ENCODE assay signal across 11 cellular contexts in the genomic region with DNA sequence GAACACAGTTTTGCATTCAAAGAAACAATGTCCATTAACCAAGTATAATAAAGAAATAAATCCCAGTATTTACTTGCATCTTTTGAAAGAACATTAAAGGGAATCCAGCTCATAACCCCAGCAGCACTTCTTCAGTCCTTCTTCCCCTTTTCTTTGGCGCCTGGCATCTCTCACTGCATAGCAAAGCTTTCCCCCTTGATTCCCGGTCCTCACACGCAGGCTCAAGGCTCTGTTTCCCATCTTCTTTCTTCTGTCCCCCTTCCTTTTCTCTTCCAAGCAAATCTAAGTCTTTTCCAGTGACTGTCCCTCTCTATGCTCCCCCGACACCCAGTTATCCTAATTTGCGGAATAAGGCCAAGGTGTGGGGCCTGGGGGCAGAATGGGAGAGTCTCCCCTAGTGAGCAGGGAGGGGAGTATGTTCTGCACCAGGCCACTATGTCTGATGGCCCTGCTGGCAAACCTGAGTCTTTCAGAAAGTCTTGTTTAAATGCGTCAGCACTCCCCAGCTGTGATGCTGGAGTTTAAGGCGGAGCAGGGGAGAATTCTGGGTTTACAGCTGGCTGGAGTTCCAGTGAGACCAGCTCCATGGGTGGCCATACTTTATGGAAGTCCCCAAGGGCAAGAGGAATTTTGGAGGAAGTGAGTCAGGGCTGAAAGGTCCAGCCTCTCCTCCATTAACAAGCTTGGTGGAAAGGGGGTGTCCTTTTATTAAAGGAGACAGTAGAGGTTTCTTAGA. TPM values are rescaled to one million over a fixed set of nuclear protein-coding genes. Genes with fewer than 3 reads are reported as not detected.
DNase-seq lines count a peak whose midpoint lies in the region; ATAC-seq, FAIRE-seq and TF ChIP-seq lines count a peak whose summit lies in the region.
"Had no signal": no experiment of that assay in that cellular context is flagged by ENCODE, and none has a peak within 500 bp of the region (broad histone marks: within the 10 kb centered on the region; RNA-seq: fewer than 3 reads in every experiment).

No MANE protein-coding gene starts in this region.

- intact Hi-C loops in endothelial cell of umbilical vein (cut with micrococcal nuclease), result no loop called here

- H3K4me1 Mint-ChIP-seq in naive thymus-derived CD8-positive, alpha-beta T cell, result peaks cover 0 to 10% (median under 1%) of the 10 kb centered on the region in 4 donors

- CTCF ChIA-PET in endothelial cell of umbilical vein (lab: Charles Lee), result interaction anchor here (0.9 to 15.1 kb wide), 12 partner anchors 9 to 94 kb away, joined by 3 to 651 read pairs (median 4); partner anchors contain the start of gene PML

- no peaks in the 10 kb centered on the region for H3K79me2 ChIP-seq in endothelial cell of umbilical vein (ENCODE audit: control insufficient read depth, insufficient read depth, low read length)

- H3K27ac ChIP-seq in endothelial cell of umbilical vein (ENCODE audit: insufficient read depth, low read depth, low read length), result peak overlapping the region; percentile 15

- no peaks in the 10 kb centered on the region for H3K9me3 Mint-ChIP-seq in naive thymus-derived CD8-positive, alpha-beta T cell
- H3K9me3 Mint-ChIP-seq: naive B cell had no signal

- no peak overlapping the region for H3K4me3 ChIP-seq in endothelial cell of umbilical vein (replicated peaks in 1 of 3; ENCODE audit: insufficient read depth in 1 of 3, low read depth in 1 of 3, low read length in 3 of 3)
- H3K4me3 ChIP-seq: HAP-1 had no signal

- POLR2A ChIA-PET in endothelial cell of umbilical vein (lab: Charles Lee), result interaction anchor here (0.6 kb wide), 1 partner anchor 46 kb away, joined by 3 read pairs; the partner anchor contains the start of gene PML
- POLR2A ChIA-PET in naive thymus-derived CD8-positive, alpha-beta T cell (lab: Charles Lee), result no interaction called here

- H3K9me1 ChIP-seq in endothelial cell of umbilical vein (replicated peaks; ENCODE audit: control insufficient read depth, extremely low read depth, insufficient read depth, low read length), result no peaks in the 10 kb centered on the region

- dilution Hi-C loops in endothelial cell of umbilical vein (cut with MboI; ENCODE audit: extremely low pct_ligation_motif_present, low sequenced_read_pairs), result no loop called here

- no peaks in the 10 kb centered on the region for H3K9me3 ChIP-seq in endothelial cell of umbilical vein (replicated peaks; ENCODE audit: control insufficient read depth, insufficient read depth, low read length)
- H3K9me3 ChIP-seq: HAP-1 had no signal

- H3K36me3 ChIP-seq in endothelial cell of umbilical vein (ENCODE audit: control insufficient read depth in 2 of 2, extremely low read depth in 1 of 2, insufficient read depth in 2 of 2, low read length in 2 of 2), result peaks cover 0 to 9% of the 10 kb centered on the region in 2 experiments

- peaks cover 9% of the 10 kb centered on the region for H3K4me1 ChIP-seq in endothelial cell of umbilical vein (ENCODE audit: control insufficient read depth, extremely low read depth, insufficient read depth, low read length)
- H3K4me1 ChIP-seq: HAP-1 had no signal

- no peak for TF ChIP-seq CTCF in endothelial cell of umbilical vein (IDR thresholded peaks at IDR 0.05; ENCODE audit: extremely low read depth in 1 of 2, insufficient read depth in 1 of 2, low read depth in 1 of 2, low read length in 2 of 2)

- H3K27ac Mint-ChIP-seq in naive thymus-derived CD8-positive, alpha-beta T cell, result peak overlapping the region in 7 of 10 donors; percentile 29 to 75 (median 55)

- no peaks in the 10 kb centered on the region for H3K27me3 ChIP-seq in endothelial cell of umbilical vein (ENCODE audit: control insufficient read depth in 2 of 2, insufficient read depth in 2 of 2, low read length in 2 of 2)

- H4K20me1 ChIP-seq in endothelial cell of umbilical vein (replicated peaks; ENCODE audit: control insufficient read depth, extremely low read depth, insufficient read depth, low read length), result no peaks in the 10 kb centered on the region

- ATAC-seq in naive thymus-derived CD8-positive, alpha-beta T cell, result no peak
- ATAC-seq in GM21526 (IDR thresholded peaks at IDR 0.05; ENCODE audit: low FRiP score, unreplicated experiment), result no peak

- H2AFZ ChIP-seq in endothelial cell of umbilical vein (ENCODE audit: low read depth, low read length), result no peak overlapping the region

- no peak overlapping the region for H3K9ac ChIP-seq in endothelial cell of umbilical vein (replicated peaks; ENCODE audit: extremely low read depth, insufficient read depth, low read length)

- peaks cover 0 to 41% (median 4%) of the 10 kb centered on the region in 3 donors for H3K36me3 Mint-ChIP-seq in naive thymus-derived CD8-positive, alpha-beta T cell

- FAIRE-seq in endothelial cell of umbilical vein (lab: Jason Lieb, UNC), result peak; percentile 83

- H3K27me3 Mint-ChIP-seq in naive thymus-derived CD8-positive, alpha-beta T cell, result no peaks in the 10 kb centered on the region
- H3K27me3 Mint-ChIP-seq: naive B cell had no signal

- BruUV-seq in endothelial cell of umbilical vein (replicated peaks; lab: Mats Ljungman, UMichigan), result no TSS peak

- DNase-seq in AG08396 (ENCODE audit: low spot score) (peak; percentile 90), NCI-H226 (peak; percentile 78), endothelial cell of umbilical vein (ENCODE audit: low read depth, low spot score) (peak; percentile 40), NCI-H82 treated with DMSO at 0.1 percent for 48 hours (lab: John Stamatoyannopoulos, UW; ENCODE audit: unreplicated experiment) (no peak), GM19240 (ENCODE audit: insufficient read length, low spot score) (no peak), kidney glomerular epithelial cell (lab: John Stamatoyannopoulos, UW) (no peak)
- no peak for DNase-seq in naive thymus-derived CD8-positive, alpha-beta T cell
- DNase-seq: naive B cell, NCI-H510A had no signal

- no peak overlapping the region for H3K4me3 Mint-ChIP-seq in naive thymus-derived CD8-positive, alpha-beta T cell
- H3K4me3 Mint-ChIP-seq: naive B cell had no signal

- TF ChIP-seq POLR2A in endothelial cell of umbilical vein (IDR thresholded peaks at IDR 0.05; ENCODE audit: low read depth, low read length), result no peak

- H3K4me2 ChIP-seq in endothelial cell of umbilical vein (ENCODE audit: insufficient read depth, low read length), result no peak overlapping the region

TF ChIP-seq in endothelial cell of umbilical vein, 7 proteins besides CTCF, POLR2A, EP300 and RAD21:
- TF ChIP-seq GATA2 (IDR thresholded peaks at IDR 0.05; ENCODE audit: insufficient read depth, insufficient read length, low read depth, low read length) (no peak), JUN (IDR thresholded peaks at IDR 0.05; ENCODE audit: borderline replicate concordance, insufficient read depth, insufficient read length, low read depth) (no peak), EZH2 (IDR thresholded peaks at IDR 0.05; ENCODE audit: borderline replicate concordance, low read depth, low read length, severe bottlenecking) (no peak), FOS (IDR thresholded peaks at IDR 0.05; ENCODE audit: borderline replicate concordance, insufficient read depth, low read length) (no peak), MYC (IDR thresholded peaks at IDR 0.05; ENCODE audit: low read depth, low read length) (no peak), POLR2AphosphoS5 (IDR thresholded peaks at IDR 0.05; ENCODE audit: insufficient read depth, low read depth, low read length) (no peak)
- TF ChIP-seq, protein P1, sequence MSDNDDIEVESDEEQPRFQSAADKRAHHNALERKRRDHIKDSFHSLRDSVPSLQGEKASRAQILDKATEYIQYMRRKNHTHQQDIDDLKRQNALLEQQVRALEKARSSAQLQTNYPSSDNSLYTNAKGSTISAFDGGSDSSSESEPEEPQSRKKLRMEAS (IDR thresholded peaks at IDR 0.05; ENCODE audit: insufficient read depth, insufficient read length), result no peak

RNA-seq across cellular contexts. Expression of gene GOLGA6A, which starts 42.1 kb away (rescaled TPM):
- not detected in 2 replicates for total RNA-seq in endothelial cell of umbilical vein
- polyA plus RNA-seq in endothelial cell of umbilical vein, result not detected in 2 replicates
- not detected in 2 replicates for polyA plus RNA-seq in endothelial cell of umbilical vein (2011; cell fraction: cytosol; rRNA removed)
- not detected in 2 replicates for polyA plus RNA-seq in endothelial cell of umbilical vein (2011; cell fraction: nucleus; rRNA removed)
- not detected in 2 replicates for polyA plus RNA-seq in endothelial cell of umbilical vein (2012)
- not detected in 2 replicates for polyA minus RNA-seq in endothelial cell of umbilical vein
- not detected for polyA minus RNA-seq in endothelial cell of umbilical vein (2011; cell fraction: cytosol; rRNA and poly(A)+ RNA removed)
- not detected in 2 replicates for polyA minus RNA-seq in endothelial cell of umbilical vein (2011; cell fraction: nucleus; rRNA and poly(A)+ RNA removed)
- total RNA-seq in naive thymus-derived CD8-positive, alpha-beta T cell, result under 1 TPM; 0.16 to 0.39 TPM
- polyA plus RNA-seq in naive thymus-derived CD8-positive, alpha-beta T cell, result under 1 TPM in 1 of 3 donors, not detected in 2; 0.05 TPM

RNA-seq across cellular contexts. Expression of gene PML, which starts 45.8 kb away (rescaled TPM):
- 77.4 and 79.6 TPM in 2 replicates for total RNA-seq in endothelial cell of umbilical vein
- polyA plus RNA-seq in endothelial cell of umbilical vein, result 30.4 and 32.2 TPM in 2 replicates
- 25.0 and 30.4 TPM in 2 replicates for polyA plus RNA-seq in endothelial cell of umbilical vein (2011; cell fraction: cytosol; rRNA removed)
- polyA plus RNA-seq in endothelial cell of umbilical vein (2011; cell fraction: nucleus; rRNA removed), result 48.2 and 54.1 TPM in 2 replicates
- polyA plus RNA-seq in endothelial cell of umbilical vein (2012), result 50.1 and 59.6 TPM in 2 replicates
- polyA minus RNA-seq in endothelial cell of umbilical vein, result 25.2 and 25.4 TPM in 2 replicates
- polyA minus RNA-seq in endothelial cell of umbilical vein (2011; cell fraction: cytosol; rRNA and poly(A)+ RNA removed), result 15.3 TPM
- polyA minus RNA-seq in endothelial cell of umbilical vein (2011; cell fraction: nucleus; rRNA and poly(A)+ RNA removed), result 23.1 and 27.4 TPM in 2 replicates
- 10 to 100 TPM; 53.1 to 57.9 TPM for total RNA-seq in naive thymus-derived CD8-positive, alpha-beta T cell
- polyA plus RNA-seq in naive thymus-derived CD8-positive, alpha-beta T cell, result 10 to 100 TPM; 12.2 to 26.9 (median 19.7) TPM

RNA-seq across cellular contexts. Expression of gene STOML1, which starts 48.2 kb away (rescaled TPM):
- total RNA-seq in endothelial cell of umbilical vein, result 12.4 and 12.9 TPM in 2 replicates
- polyA plus RNA-seq in endothelial cell of umbilical vein, result 15.4 and 16.7 TPM in 2 replicates
- polyA plus RNA-seq in endothelial cell of umbilical vein (2011; cell fraction: cytosol; rRNA removed), result 11.6 and 15.3 TPM in 2 replicates
- 12.1 and 12.5 TPM in 2 replicates for polyA plus RNA-seq in endothelial cell of umbilical vein (2011; cell fraction: nucleus; rRNA removed)
- 6.2 and 6.9 TPM in 2 replicates for polyA plus RNA-seq in endothelial cell of umbilical vein (2012)
- polyA minus RNA-seq in endothelial cell of umbilical vein, result 10.3 and 10.5 TPM in 2 replicates
- 2.0 TPM for polyA minus RNA-seq in endothelial cell of umbilical vein (2011; cell fraction: cytosol; rRNA and poly(A)+ RNA removed)
- polyA minus RNA-seq in endothelial cell of umbilical vein (2011; cell fraction: nucleus; rRNA and poly(A)+ RNA removed), result 2.3 and 2.5 TPM in 2 replicates
- 10 to 100 TPM; 10.4 to 10.8 TPM for total RNA-seq in naive thymus-derived CD8-positive, alpha-beta T cell
- polyA plus RNA-seq in naive thymus-derived CD8-positive, alpha-beta T cell, result 10 to 100 TPM in 2 of 3 donors, 1 to 10 TPM in 1; 9.6 to 15.6 (median 12.6) TPM

Comparison
In these comparisons a context has a peak if more than half of its experiments do, and no peak if none do; other contexts are left out.
1. DNase-seq: peak in AG08396 (single experiment), NCI-H226 (single experiment) and endothelial cell of umbilical vein (single experiment); none in naive thymus-derived CD8-positive, alpha-beta T cell (0 of 10), NCI-H82 treated with DMSO at 0.1 percent for 48 hours (single experiment), GM19240 (single experiment) and kidney glomerular epithelial cell (single experiment).